Comparison of ENCODE assay signal across 21 cellular contexts in the genomic region with DNA sequence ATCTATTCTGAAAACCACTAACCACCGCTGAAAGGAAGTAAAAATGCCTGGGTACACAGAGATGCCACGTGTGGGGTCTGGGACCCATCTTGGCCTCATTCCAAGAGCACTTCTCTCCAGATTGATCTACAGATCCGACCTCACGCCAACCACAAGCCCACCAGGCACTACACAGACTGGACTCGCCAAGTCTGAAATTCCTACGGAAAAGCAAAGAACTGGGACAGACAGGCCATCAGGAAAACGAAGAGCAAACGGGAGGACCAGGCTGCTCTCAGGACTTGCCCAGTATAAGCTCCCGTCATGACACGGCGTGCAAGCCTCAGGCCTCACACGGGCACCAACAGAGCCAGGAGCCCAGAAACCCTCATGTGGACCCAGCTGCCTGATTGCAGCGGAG. TPM values are rescaled to one million over a fixed set of nuclear protein-coding genes. Genes with fewer than 3 reads are reported as not detected.
DNase-seq lines count a peak whose midpoint lies in the region; ATAC-seq lines count a peak whose summit lies in the region.
"Had no signal": no experiment of that assay in that cellular context is flagged by ENCODE, and none has a peak within 500 bp of the region (broad histone marks: within the 10 kb centered on the region; RNA-seq: fewer than 3 reads in every experiment).

No MANE protein-coding gene starts in this region.

- DNase-seq in activated naive CD4-positive, alpha-beta T cell treated with anti-CD3 and anti-CD28 coated beads, Interleukin-2, amount 10 ng/mL, durations not matched to agents 7 days and 5 days = no peak
- no peak for DNase-seq in activated naive CD4-positive, alpha-beta T cell (lab: John Stamatoyannopoulos, UW)
- DNase-seq in CMK (ENCODE audit: low read depth) (peak; percentile 36), T-helper 17 cell (no peak), midbrain (lab: John Stamatoyannopoulos, UW) (no peak), RPMI8226 (no peak), amniotic stem cell (lab: John Stamatoyannopoulos, UW) (no peak)
- DNase-seq in naive thymus-derived CD4-positive, alpha-beta T cell = no peak
- DNase-seq: activated CD4-positive, alpha-beta T cell treated with anti-CD3 and anti-CD28 coated beads for 1 hour; activated gamma-delta T cell treated with Interleukin-2 at 50 U/mL for 16 hours; DMS79; Karpas-422; NCI-H1048; NCI-H1930; NCI-H226; Peyer's patch; sigmoid colon; trophoblast cell had no signal

- peaks cover 24% of the 10 kb centered on the region for H3K36me3 Mint-ChIP-seq in activated naive CD4-positive, alpha-beta T cell treated with anti-CD3 and anti-CD28 coated beads, Interleukin-2, amount 10 ng/mL, durations not matched to agents 7 days and 5 days
- H3K36me3 Mint-ChIP-seq in T-helper 17 cell (ENCODE audit: low read depth) = peaks cover 2% of the 10 kb centered on the region
- peaks cover 4 to 42% (median 9%) of the 10 kb centered on the region in 5 donors for H3K36me3 Mint-ChIP-seq in naive thymus-derived CD4-positive, alpha-beta T cell

- peaks cover 0 to 57% (median 10%) of the 10 kb centered on the region in 3 experiments for H3K36me3 ChIP-seq in naive thymus-derived CD4-positive, alpha-beta T cell (ENCODE audit: control insufficient read depth in 2 of 3, insufficient read depth in 3 of 3, low read length in 3 of 3)

- no peak for ATAC-seq in T-helper 17 cell
- no peak for ATAC-seq in naive thymus-derived CD4-positive, alpha-beta T cell

- peak overlapping the region; percentile 1 for H3K27ac Mint-ChIP-seq in activated naive CD4-positive, alpha-beta T cell treated with anti-CD3 and anti-CD28 coated beads, Interleukin-2, amount 10 ng/mL, durations not matched to agents 7 days and 5 days
- peak overlapping the region; percentile 41 for H3K27ac Mint-ChIP-seq in T-helper 17 cell
- H3K27ac Mint-ChIP-seq in naive thymus-derived CD4-positive, alpha-beta T cell = peak overlapping the region in 8 of 9 donors; percentile 12 to 92 (median 76)
- H3K27ac Mint-ChIP-seq: nephron had no signal

- H3K4me1 Mint-ChIP-seq in activated naive CD4-positive, alpha-beta T cell treated with anti-CD3 and anti-CD28 coated beads, Interleukin-2, amount 10 ng/mL, durations not matched to agents 7 days and 5 days = peaks cover 9% of the 10 kb centered on the region
- peaks cover 8% of the 10 kb centered on the region for H3K4me1 Mint-ChIP-seq in T-helper 17 cell
- H3K4me1 Mint-ChIP-seq in naive thymus-derived CD4-positive, alpha-beta T cell = peaks cover 2 to 24% (median 19%) of the 10 kb centered on the region in 7 donors
- H3K4me1 Mint-ChIP-seq: nephron had no signal

- no peaks in the 10 kb centered on the region for H3K27me3 Mint-ChIP-seq in activated naive CD4-positive, alpha-beta T cell treated with anti-CD3 and anti-CD28 coated beads, Interleukin-2, amount 10 ng/mL, durations not matched to agents 7 days and 5 days
- no peaks in the 10 kb centered on the region for H3K27me3 Mint-ChIP-seq in T-helper 17 cell
- H3K27me3 Mint-ChIP-seq in naive thymus-derived CD4-positive, alpha-beta T cell = no peaks in the 10 kb centered on the region

- no peak overlapping the region for H3K4me3 ChIP-seq in naive thymus-derived CD4-positive, alpha-beta T cell (ENCODE audit: low read length)
- H3K4me3 ChIP-seq: ascending aorta, HAP-1, Peyer's patch, sigmoid colon had no signal

- CTCF ChIA-PET in activated naive CD4-positive, alpha-beta T cell treated with anti-CD3 and anti-CD28 coated beads, Interleukin-2, amount 10 ng/mL, durations not matched to agents 7 days and 5 days (lab: Charles Lee) = no interaction called here
- CTCF ChIA-PET in naive thymus-derived CD4-positive, alpha-beta T cell (lab: Charles Lee) = no interaction called here

- POLR2A ChIA-PET in naive thymus-derived CD4-positive, alpha-beta T cell (lab: Charles Lee) = no interaction called here

- H3K4me1 ChIP-seq in naive thymus-derived CD4-positive, alpha-beta T cell (ENCODE audit: control insufficient read depth in 2 of 2, insufficient read depth in 2 of 2, low read length in 2 of 2) = peaks cover 0 to 7% of the 10 kb centered on the region in 2 donors
- H3K4me1 ChIP-seq: ascending aorta, HAP-1, Peyer's patch had no signal

- no peak overlapping the region for H3K4me3 Mint-ChIP-seq in activated naive CD4-positive, alpha-beta T cell treated with anti-CD3 and anti-CD28 coated beads, Interleukin-2, amount 10 ng/mL, durations not matched to agents 7 days and 5 days
- no peak overlapping the region for H3K4me3 Mint-ChIP-seq in T-helper 17 cell
- H3K4me3 Mint-ChIP-seq in naive thymus-derived CD4-positive, alpha-beta T cell = peak overlapping the region in 2 of 10 donors; percentile 41 to 64
- H3K4me3 Mint-ChIP-seq: nephron had no signal

- intact Hi-C loops in naive thymus-derived CD4-positive, alpha-beta T cell (cut with micrococcal nuclease) = no loop called here

- H3K27ac ChIP-seq in naive thymus-derived CD4-positive, alpha-beta T cell (ENCODE audit: low read depth, low read length) = peak overlapping the region; percentile 2
- H3K27ac ChIP-seq: ascending aorta, Peyer's patch, sigmoid colon had no signal

- no peaks in the 10 kb centered on the region for H3K27me3 ChIP-seq in naive thymus-derived CD4-positive, alpha-beta T cell (ENCODE audit: control insufficient read depth in 2 of 2, insufficient read depth in 2 of 2, low read length in 2 of 2)
- H3K27me3 ChIP-seq: ascending aorta, Peyer's patch, sigmoid colon had no signal

- H3K9me3 ChIP-seq in T-helper 17 cell (ENCODE audit: control insufficient read depth, low read length, poor library complexity, severe bottlenecking) = no peaks in the 10 kb centered on the region
- no peaks in the 10 kb centered on the region for H3K9me3 ChIP-seq in naive thymus-derived CD4-positive, alpha-beta T cell (ENCODE audit: control insufficient read depth in 2 of 3, low read length in 3 of 3)
- H3K9me3 ChIP-seq: ascending aorta, HAP-1, Peyer's patch, sigmoid colon had no signal

- H3K9me3 Mint-ChIP-seq in activated naive CD4-positive, alpha-beta T cell treated with anti-CD3 and anti-CD28 coated beads, Interleukin-2, amount 10 ng/mL, durations not matched to agents 7 days and 5 days = no peaks in the 10 kb centered on the region
- peaks cover 0 to 3% (median 0%) of the 10 kb centered on the region in 11 donors for H3K9me3 Mint-ChIP-seq in naive thymus-derived CD4-positive, alpha-beta T cell
- H3K9me3 Mint-ChIP-seq: nephron had no signal

RNA-seq across cellular contexts. Expression of gene C16orf95, which starts 20.1 kb away (rescaled TPM):
- 1 to 10 TPM; 2.0 to 2.6 TPM for total RNA-seq in T-helper 17 cell
- total RNA-seq in naive thymus-derived CD4-positive, alpha-beta T cell = 1 to 10 TPM; 1.3 to 8.6 (median 2.6) TPM
- 1 to 10 TPM; 3.6 to 5.3 TPM for polyA plus RNA-seq in naive thymus-derived CD4-positive, alpha-beta T cell
- total RNA-seq: ascending aorta had no signal

RNA-seq across cellular contexts. Expression of gene FBXO31, which starts 46.3 kb away (rescaled TPM):
- 10 to 100 TPM; 32.7 to 41.7 TPM for total RNA-seq in T-helper 17 cell
- total RNA-seq in naive thymus-derived CD4-positive, alpha-beta T cell = 10 to 100 TPM; 26.6 to 41.9 (median 39.3) TPM
- 10 to 100 TPM; 16.8 to 30.8 TPM for polyA plus RNA-seq in naive thymus-derived CD4-positive, alpha-beta T cell

RNA-seq across cellular contexts. Expression of gene MAP1LC3B, which starts 54.9 kb away (rescaled TPM):
- 100 to 1,000 TPM in 1 of 2 donors, 10 to 100 TPM in 1; 90.6 to 102 TPM for total RNA-seq in T-helper 17 cell
- 100 to 1,000 TPM in 1 of 5 experiments, 10 to 100 TPM in 4; 54.5 to 126 (median 59.5) TPM for total RNA-seq in naive thymus-derived CD4-positive, alpha-beta T cell
- 100 to 1,000 TPM in 1 of 2 donors, 10 to 100 TPM in 1; 84.8 to 105 TPM for polyA plus RNA-seq in naive thymus-derived CD4-positive, alpha-beta T cell

Comparison
In these comparisons a context has a peak if more than half of its experiments do, and no peak if none do; other contexts are left out.
1. H3K27ac Mint-ChIP-seq: peak in every context shown above with its lines; median percentile 76 in naive thymus-derived CD4-positive, alpha-beta T cell; 41 in T-helper 17 cell; 1 in activated naive CD4-positive, alpha-beta T cell treated with anti-CD3 and anti-CD28 coated beads, Interleukin-2, amount 10 ng/mL, durations not matched to agents 7 days and 5 days.